8 cellular contexts compared by ENCODE assay signal in genomic region chr7:148575640-148576411, GRCh38. TPM values are rescaled to one million over a fixed set of nuclear protein-coding genes. Genes with fewer than 3 reads are reported as not detected.
DNase-seq lines count a peak whose midpoint lies in the region; ATAC-seq and TF ChIP-seq lines count a peak whose summit lies in the region.

No MANE protein-coding gene starts in this region.

- intact Hi-C loops in left lung (cut with DNase I) = loop anchor here (10.0 kb wide), 1 partner anchor 389 kb away; no protein-coding TSS in a partner anchor

- H3K4me3 ChIP-seq in left lung = no peak overlapping the region

- in situ Hi-C loops in GM13977 (cut with MboI; ENCODE audit: low pct_unique_long_range_greater_than_20kb, low sequenced_read_pairs, unreplicated experiment) = no loop called here

- DNase-seq in A172 (ENCODE audit: low spot score) = peak; percentile 47
- DNase-seq in GM13977 (ENCODE audit: low spot score) = peak; percentile 45
- peak; percentile 58 for DNase-seq in NCI-H2107 treated with DMSO at 0.1 percent for 48 hours (lab: John Stamatoyannopoulos, UW; ENCODE audit: unreplicated experiment)
- peak; percentile 38 to 61 (median 40) for DNase-seq in activated CD4-positive, CD25-positive, alpha-beta regulatory T cell (lab: John Stamatoyannopoulos, UW)
- DNase-seq in caudate nucleus (lab: John Stamatoyannopoulos, UW) = peak in 50 of 61 donors; percentile 2 to 54 (median 23)
- peak; percentile 53 to 86 for DNase-seq in left lung
- DNase-seq in stimulated activated CD4-positive, alpha-beta T cell treated with anti-CD3 and anti-CD28 coated beads, TNF-alpha, amount 100 ng/mL, for 24 hours (ENCODE audit: low read depth in 3 of 3) = peak; percentile 37 to 69 (median 53)

- H3K27ac ChIP-seq in caudate nucleus (ENCODE audit: low read depth, low read length) (no peak overlapping the region), left lung (no peak overlapping the region)

- peak; percentile 91 for TF ChIP-seq CTCF in GM13977 (IDR thresholded peaks at IDR 0.05; ENCODE audit: extremely low read depth, insufficient read depth, missing control alignments)
- peak; percentile 72 to 80 for TF ChIP-seq CTCF in left lung (IDR thresholded peaks at IDR 0.05)

- H3K4me1 ChIP-seq in left lung = no peaks in the 10 kb centered on the region

- H3K36me3 ChIP-seq in left lung = no peaks in the 10 kb centered on the region

- ATAC-seq in HG03025 (IDR thresholded peaks at IDR 0.05; ENCODE audit: low FRiP score, unreplicated experiment) (peak; percentile 62), left lung (peak; percentile 95)

- no peaks in the 10 kb centered on the region for H3K9me3 ChIP-seq in left lung

- H3K27me3 ChIP-seq in left lung = no peaks in the 10 kb centered on the region

RNA-seq across cellular contexts. Expression of gene C7orf33, which starts 14.7 kb away (rescaled TPM):
- not detected in 2 replicates for total RNA-seq in A172 (2014; rRNA removed; shearing (Covaris generic))
- total RNA-seq in left lung = not detected
